Comparison of ENCODE assay signal across 21 cellular contexts in genomic region chr6:138662474-138662873, GRCh38.
A peak's percentile ranks its signal among the peaks of the same experiment; 100 is the strongest.
DNase-seq lines count a peak whose midpoint lies in the region; ATAC-seq and TF ChIP-seq lines count a peak whose summit lies in the region.
"Had no signal": no experiment of that assay in that cellular context is flagged by ENCODE, and none has a peak within 500 bp of the region (broad histone marks: within the 10 kb centered on the region; RNA-seq: fewer than 3 reads in every experiment).

No MANE protein-coding gene starts in this region.

- H4K20me1 ChIP-seq in GM23338 (replicated peaks; ENCODE audit: insufficient read depth): peaks cover 5% of the 10 kb centered on the region; the same call in 1 of the 2 replicates
- H4K20me1 ChIP-seq: BLaER1 treated with 17β-estradiol and CSF1 and Interleukin-3, amounts not matched to agents 10 nM and 100 nM had no signal

- no peaks in the 10 kb centered on the region for H3K9me3 Mint-ChIP-seq in GM23338
- H3K9me3 Mint-ChIP-seq: activated B cell treated with CpG ODN at 0.5 μM for 24 hours, brain, T-cell had no signal

- H3F3A ChIP-seq in GM23338 (replicated peaks; ENCODE audit: low read depth): no peaks in the 10 kb centered on the region

- DNase-seq in RWPE1 (ENCODE audit: low spot score) (peak; percentile 76), fibroblast of gingiva (ENCODE audit: low read depth) (peak; percentile 71), retinal pigment epithelial cell (ENCODE audit: low read depth) (peak; percentile 32), right cardiac atrium (no peak), GM23338 (ENCODE audit: low spot score) (no peak)
- DNase-seq: activated B cell treated with CpG ODN at 0.5 μM for 24 hours; activated naive CD4-positive, alpha-beta T cell; effector memory CD4-positive, alpha-beta T cell; H7; heart right ventricle; NCI-H146; NCI-H524; posterior cingulate gyrus; stomach; T-cell had no signal

- H3K27me3 ChIP-seq in right cardiac atrium (ENCODE audit: control insufficient read depth, insufficient read depth) (no peaks in the 10 kb centered on the region), GM23338 (ENCODE audit: insufficient read depth) (no peaks in the 10 kb centered on the region)
- H3K27me3 ChIP-seq: BLaER1 treated with 17β-estradiol and CSF1 and Interleukin-3, amounts not matched to agents 10 nM and 100 nM; heart right ventricle; stomach had no signal

- no peaks in the 10 kb centered on the region for H3K9me3 ChIP-seq in HEK293 (ENCODE audit: control insufficient read depth, insufficient read depth, low read depth, low read length)
- H3K9me3 ChIP-seq in right cardiac atrium (ENCODE audit: control insufficient read depth, low read length): no peaks in the 10 kb centered on the region
- H3K9me3 ChIP-seq: BLaER1 treated with 17β-estradiol and CSF1 and Interleukin-3, amounts not matched to agents 10 nM and 100 nM; heart right ventricle; stomach had no signal

- no peaks in the 10 kb centered on the region for H3K27me3 Mint-ChIP-seq in GM23338 (ENCODE audit: insufficient read depth, low read depth, poor library complexity)
- H3K27me3 Mint-ChIP-seq: brain had no signal

- no peak overlapping the region for H3K4me3 Mint-ChIP-seq in GM23338
- H3K4me3 Mint-ChIP-seq: activated B cell treated with CpG ODN at 0.5 μM for 24 hours, brain, T-cell had no signal

- no peak for ATAC-seq in GM18873 (IDR thresholded peaks at IDR 0.05; ENCODE audit: low FRiP score, unreplicated experiment)
- ATAC-seq in right cardiac atrium: no peak
- ATAC-seq in GM23338: no peak
- no peak for ATAC-seq in GM18502 (IDR thresholded peaks at IDR 0.05; ENCODE audit: poor library complexity, unreplicated experiment)
- ATAC-seq: heart right ventricle, left lobe of liver, T-cell had no signal

- H3K4me1 ChIP-seq in HEK293 (ENCODE audit: control insufficient read depth, insufficient read depth, low read length): peaks cover 2% of the 10 kb centered on the region
- H3K4me1 ChIP-seq in right cardiac atrium (ENCODE audit: control insufficient read depth, insufficient read depth, low read length): no peaks in the 10 kb centered on the region
- H3K4me1 ChIP-seq in GM23338 (ENCODE audit: insufficient read depth): peaks cover 3% of the 10 kb centered on the region; the same call in 1 of the 2 replicates
- H3K4me1 ChIP-seq: BLaER1 treated with 17β-estradiol and CSF1 and Interleukin-3, amounts not matched to agents 10 nM and 100 nM; heart right ventricle had no signal

- H3K4me2 ChIP-seq in GM23338: no peak overlapping the region
- H3K4me2 ChIP-seq: BLaER1 treated with 17β-estradiol and CSF1 and Interleukin-3, amounts not matched to agents 10 nM and 100 nM had no signal

- 85% methylated on average over 2 of the region's 2 CpGs for WGBS in right cardiac atrium

- POLR2A ChIA-PET in HEK293 (lab: Yijun Ruan, JAX): no interaction called here
- POLR2A ChIA-PET in RWPE1 (lab: Yijun Ruan, JAX; ENCODE audit: low non-redundant PET): no interaction called here

- H3K4me1 Mint-ChIP-seq in GM23338: peaks cover 3% of the 10 kb centered on the region; the same call in 2 of the 3 replicates
- H3K4me1 Mint-ChIP-seq: activated B cell treated with CpG ODN at 0.5 μM for 24 hours, T-cell had no signal

- peaks cover 54% of the 10 kb centered on the region for H3K79me2 ChIP-seq in GM23338 (replicated peaks; ENCODE audit: insufficient read depth)

- CTCF ChIA-PET in HEK293 (lab: Yijun Ruan, JAX) (interaction anchor here (0.5 kb wide), 1 partner anchor 22 kb away, joined by 3 read pairs; no protein-coding TSS in a partner anchor), RWPE1 (lab: Yijun Ruan, JAX) (no interaction called here)

- H2AFZ ChIP-seq in GM23338: no peak overlapping the region

- H3K36me3 Mint-ChIP-seq in GM23338 (ENCODE audit: low read depth): no peaks in the 10 kb centered on the region
- H3K36me3 Mint-ChIP-seq: brain, T-cell had no signal

- no peaks in the 10 kb centered on the region for H3K36me3 ChIP-seq in HEK293 (ENCODE audit: control insufficient read depth in 2 of 2, insufficient read depth in 1 of 2, low read length in 2 of 2)
- no peaks in the 10 kb centered on the region for H3K36me3 ChIP-seq in GM23338 (ENCODE audit: insufficient read depth)
- H3K36me3 ChIP-seq: BLaER1 treated with 17β-estradiol and CSF1 and Interleukin-3, amounts not matched to agents 10 nM and 100 nM; heart right ventricle; stomach had no signal

- intact Hi-C loops in right cardiac atrium (cut with DNase I): no loop called here

- H3K27ac Mint-ChIP-seq in GM23338: no peak overlapping the region
- H3K27ac Mint-ChIP-seq: activated B cell treated with CpG ODN at 0.5 μM for 24 hours, brain, T-cell had no signal

- TF ChIP-seq CTCF in HEK293 (tag by site-specific recombination; IDR thresholded peaks at IDR 0.05): no peak
- TF ChIP-seq CTCF in RWPE1 (conservative IDR thresholded peaks at IDR 0.05; ENCODE audit: low read depth): no peak
- TF ChIP-seq CTCF in retinal pigment epithelial cell (conservative IDR thresholded peaks at IDR 0.05; ENCODE audit: low read depth, low read length): no peak
- no peak for TF ChIP-seq CTCF in GM23338 (conservative IDR thresholded peaks at IDR 0.05; ENCODE audit: low read depth in 2 of 2)

- H3K9me2 ChIP-seq in GM23338 (ENCODE audit: insufficient read depth): no peaks in the 10 kb centered on the region

- no peak overlapping the region for H3K4me3 ChIP-seq in HEK293 (ENCODE audit: low read depth, low read length)
- no peak overlapping the region for H3K4me3 ChIP-seq in retinal pigment epithelial cell (ENCODE audit: low read length)
- H3K4me3 ChIP-seq in right cardiac atrium (ENCODE audit: low read length): no peak overlapping the region
- no peak overlapping the region for H3K4me3 ChIP-seq in GM23338
- H3K4me3 ChIP-seq: BLaER1 treated with 17β-estradiol and CSF1 and Interleukin-3, amounts not matched to agents 10 nM and 100 nM; heart right ventricle; stomach had no signal

- no peak overlapping the region for H3K27ac ChIP-seq in HEK293 (ENCODE audit: extremely low read depth, low read depth, low read length)
- H3K27ac ChIP-seq in RWPE1: no peak overlapping the region
- no peak overlapping the region for H3K27ac ChIP-seq in right cardiac atrium (ENCODE audit: low read length)
- H3K27ac ChIP-seq in GM23338 (ENCODE audit: low read depth): no peak overlapping the region
- H3K27ac ChIP-seq: BLaER1 treated with 17β-estradiol and CSF1 and Interleukin-3, amounts not matched to agents 10 nM and 100 nM; heart right ventricle; stomach had no signal

TF ChIP-seq in HEK293, 187 proteins besides CTCF, POLR2A, EP300 and RAD21:
- TF ChIP-seq ZSCAN16 (tag by site-specific recombination; IDR thresholded peaks at IDR 0.05) (no peak), ZNF561 (tag by site-specific recombination; IDR thresholded peaks at IDR 0.05; ENCODE audit: borderline replicate concordance) (no peak), EGR2 (tag by site-specific recombination; IDR thresholded peaks at IDR 0.05; ENCODE audit: low read depth) (no peak), ZNF366 (tag by site-specific recombination; conservative IDR thresholded peaks at IDR 0.05) (0 out of 2 replicates have a peak, but pooled peaks have one; percentile 21), ZNF596 (tag by site-specific recombination; IDR thresholded peaks at IDR 0.05) (no peak), ZNF639 (tag by site-specific recombination; IDR thresholded peaks at IDR 0.05) (no peak), ZEB2 (tag by site-specific recombination; IDR thresholded peaks at IDR 0.05) (0 out of 2 replicates have a peak, but pooled peaks have one; percentile 21), SP7 (tag by site-specific recombination; IDR thresholded peaks at IDR 0.05) (0 out of 2 replicates have a peak, but pooled peaks have one; percentile 15), ZNF629 (tag by site-specific recombination; IDR thresholded peaks at IDR 0.05) (no peak)
TF ChIP-seq in HEK293: peak in this region for 3.

TF ChIP-seq in GM23338, 12 proteins besides CTCF, POLR2A, EP300 and RAD21 (continues in another document):
- TF ChIP-seq STAT1 (IDR thresholded peaks at IDR 0.05; ENCODE audit: unreplicated experiment) (no peak), ZNF331 (CRISPR knock-in tag; IDR thresholded peaks at IDR 0.05; ENCODE audit: low read depth) (no peak), EZH2phosphoT487 (IDR thresholded peaks at IDR 0.05; ENCODE audit: unreplicated experiment) (no peak), CREB1 (CRISPR knock-in tag; IDR thresholded peaks at IDR 0.05; ENCODE audit: low read depth) (no peak), REST (IDR thresholded peaks at IDR 0.05; ENCODE audit: unreplicated experiment) (no peak), ETS1 (IDR thresholded peaks at IDR 0.05) (no peak)

Comparison
In these comparisons a context has a peak if more than half of its experiments do, and no peak if none do; other contexts are left out.
1. DNase-seq: peak in RWPE1 (single experiment), fibroblast of gingiva (single experiment) and retinal pigment epithelial cell (single experiment); none in right cardiac atrium (0 of 3) and GM23338 (single experiment).